ENCODE assay signal across 9 cellular contexts in the genomic region with DNA sequence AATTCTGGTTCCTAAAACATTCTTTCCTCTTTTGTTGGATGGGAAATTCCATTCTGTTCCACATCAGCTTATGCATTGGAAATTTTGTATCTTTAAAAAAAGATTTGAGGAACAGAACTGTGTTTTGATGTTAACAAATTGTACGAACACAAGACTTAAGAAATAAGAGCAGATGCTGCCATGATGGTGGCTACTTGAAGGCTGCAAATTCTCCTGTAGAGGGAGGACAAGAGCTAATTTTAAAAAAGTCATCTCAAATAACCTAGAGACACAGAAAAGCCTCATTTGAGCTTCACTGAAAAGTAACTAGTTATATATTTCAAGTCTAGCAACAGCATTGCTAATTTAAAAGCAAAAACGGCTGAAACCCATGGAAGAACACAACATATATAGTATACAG. TPM values are rescaled to one million over a fixed set of nuclear protein-coding genes. Genes with fewer than 3 reads are reported as not detected.
DNase-seq lines count a peak whose midpoint lies in the region; ATAC-seq and TF ChIP-seq lines count a peak whose summit lies in the region.
"Had no signal": no experiment of that assay in that cellular context is flagged by ENCODE, and none has a peak within 500 bp of the region (broad histone marks: within the 10 kb centered on the region; RNA-seq: fewer than 3 reads in every experiment).

No MANE protein-coding gene starts in this region.

- no peaks in the 10 kb centered on the region for H3K79me2 ChIP-seq in parathyroid adenoma

- no peak overlapping the region for H3K4me3 Mint-ChIP-seq in chondrocyte (ENCODE audit: unreplicated experiment)
- no peak overlapping the region for H3K4me3 Mint-ChIP-seq in activated T-cell treated with anti-CD3 and anti-CD28 coated beads, Interleukin-2, amount 50 U/mL, for 4 hours
- H3K4me3 Mint-ChIP-seq: memory B cell had no signal

- H3K9me3 ChIP-seq in parathyroid adenoma (ENCODE audit: control insufficient read depth, low read length), result no peaks in the 10 kb centered on the region

- no peak for ATAC-seq in HG03175 (IDR thresholded peaks at IDR 0.05; ENCODE audit: unreplicated experiment)
- no peak for ATAC-seq in activated T-cell treated with anti-CD3 and anti-CD28 coated beads, Interleukin-2, amount 50 U/mL, for 4 hours

- H3K4me3 ChIP-seq in parathyroid adenoma (ENCODE audit: low read depth, low read length), result no peak overlapping the region

- H3K27ac Mint-ChIP-seq in chondrocyte (ENCODE audit: unreplicated experiment), result no peak overlapping the region
- H3K27ac Mint-ChIP-seq: memory B cell had no signal

- no peaks in the 10 kb centered on the region for H3K9me3 Mint-ChIP-seq in chondrocyte (ENCODE audit: low read depth)
- no peaks in the 10 kb centered on the region for H3K9me3 Mint-ChIP-seq in activated T-cell treated with anti-CD3 and anti-CD28 coated beads, Interleukin-2, amount 50 U/mL, for 4 hours
- H3K9me3 Mint-ChIP-seq: memory B cell had no signal

- no peak overlapping the region for H2AFZ ChIP-seq in parathyroid adenoma

- H3K4me1 Mint-ChIP-seq in chondrocyte (ENCODE audit: low read depth), result peaks cover 15% of the 10 kb centered on the region
- H3K4me1 Mint-ChIP-seq in activated T-cell treated with anti-CD3 and anti-CD28 coated beads, Interleukin-2, amount 50 U/mL, for 4 hours (ENCODE audit: low read depth), result peaks cover 14% of the 10 kb centered on the region
- H3K4me1 Mint-ChIP-seq: memory B cell had no signal

- no peaks in the 10 kb centered on the region for H3K36me3 ChIP-seq in parathyroid adenoma (ENCODE audit: control insufficient read depth, insufficient read depth, low read length)

- H3K4me1 ChIP-seq in parathyroid adenoma, result no peaks in the 10 kb centered on the region

- no peak overlapping the region for H3K27ac ChIP-seq in parathyroid adenoma

- no peak overlapping the region for H3K4me2 ChIP-seq in parathyroid adenoma (ENCODE audit: low read length)

- no peaks in the 10 kb centered on the region for H3K27me3 ChIP-seq in parathyroid adenoma (ENCODE audit: control insufficient read depth, insufficient read depth, low read length)

- TF ChIP-seq CTCF in chondrocyte (IDR thresholded peaks at IDR 0.05), result peak; percentile 74
- TF ChIP-seq CTCF in parathyroid adenoma (IDR thresholded peaks at IDR 0.05), result peak; percentile 47

- peaks cover 4% of the 10 kb centered on the region for H3K36me3 Mint-ChIP-seq in chondrocyte (ENCODE audit: low read depth)
- peaks cover 2% of the 10 kb centered on the region for H3K36me3 Mint-ChIP-seq in activated T-cell treated with anti-CD3 and anti-CD28 coated beads, Interleukin-2, amount 50 U/mL, for 4 hours (ENCODE audit: insufficient read depth)

- H3K9ac ChIP-seq in parathyroid adenoma, result no peak overlapping the region

- DNase-seq in NCI-H82 (lab: John Stamatoyannopoulos, UW), result peak; percentile 20
- DNase-seq in NCI-H82 treated with DMSO at 0.1 percent for 48 hours (lab: John Stamatoyannopoulos, UW; ENCODE audit: unreplicated experiment), result no peak
- DNase-seq in MV-4-11 (lab: John Stamatoyannopoulos, UW), result peak; percentile 31
- no peak for DNase-seq in chondrocyte (ENCODE audit: low spot score)
- no peak for DNase-seq in SHP77 (lab: John Stamatoyannopoulos, UW)
- DNase-seq in activated T-cell treated with anti-CD3 and anti-CD28 coated beads, Interleukin-2, amount 50 U/mL, for 4 hours, result no peak

- no peaks in the 10 kb centered on the region for H3K27me3 Mint-ChIP-seq in chondrocyte (ENCODE audit: low read depth)
- H3K27me3 Mint-ChIP-seq in activated T-cell treated with anti-CD3 and anti-CD28 coated beads, Interleukin-2, amount 50 U/mL, for 4 hours (ENCODE audit: low read depth), result no peaks in the 10 kb centered on the region
- H3K27me3 Mint-ChIP-seq: memory B cell had no signal

RNA-seq across cellular contexts. Expression of a gene that starts 29.8 kb away (rescaled TPM):
- 186 to 198 TPM (median 193 TPM) in 3 replicates for total RNA-seq in chondrocyte
- total RNA-seq in activated T-cell treated with anti-CD3 and anti-CD28 coated beads, Interleukin-2, amount 50 U/mL, for 4 hours, result 100 to 1,000 TPM; 192 to 205 (median 201) TPM

RNA-seq across cellular contexts. Expression of a gene that starts 53.6 kb away (rescaled TPM):
- total RNA-seq in chondrocyte, result 23.6 to 28.0 TPM (median 26.9 TPM) in 3 replicates
- 10 to 100 TPM; 22.2 to 23.7 (median 22.4) TPM for total RNA-seq in activated T-cell treated with anti-CD3 and anti-CD28 coated beads, Interleukin-2, amount 50 U/mL, for 4 hours

Comparison
In these comparisons a context has a peak if more than half of its experiments do, and no peak if none do; other contexts are left out.
1. DNase-seq: peak in NCI-H82 (single experiment) and MV-4-11 (single experiment); none in NCI-H82 treated with DMSO at 0.1 percent for 48 hours (single experiment), chondrocyte (single experiment), SHP77 (0 of 2) and activated T-cell treated with anti-CD3 and anti-CD28 coated beads, Interleukin-2, amount 50 U/mL, for 4 hours (single experiment).